In the genomic region with DNA sequence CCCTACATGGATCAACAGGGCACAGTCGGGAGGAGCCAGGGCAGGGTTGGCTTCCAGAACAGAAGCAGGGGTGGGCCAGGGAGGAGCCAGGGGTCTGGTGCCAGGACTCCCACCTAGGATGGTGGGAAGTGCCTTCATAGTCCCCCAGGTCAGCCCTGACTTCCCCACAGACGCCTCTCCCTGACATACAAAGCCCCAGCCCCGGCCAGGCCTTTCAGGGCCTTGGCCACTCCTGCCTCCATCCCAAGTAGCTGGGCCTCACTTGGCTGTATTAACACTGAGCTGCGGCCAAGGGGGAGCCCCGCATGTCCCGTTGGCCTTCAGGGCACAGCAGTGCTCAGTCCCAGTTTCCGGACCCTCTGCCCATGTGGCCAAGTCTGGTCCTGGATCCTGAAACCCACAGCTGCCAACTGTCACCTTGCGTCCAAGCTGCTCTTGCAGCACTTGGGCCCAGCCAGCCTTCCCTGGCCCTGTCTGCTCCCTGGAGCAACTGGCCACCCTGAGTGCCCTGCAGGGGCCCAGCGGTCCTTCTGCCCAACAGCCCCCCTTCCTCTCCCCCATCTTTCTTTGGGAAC, we compare ENCODE assay signal across 40 cellular contexts.
"Had no signal": no experiment of that assay in that cellular context is flagged by ENCODE, and none has a peak within 500 bp of the region (broad histone marks: within the 10 kb centered on the region; RNA-seq: fewer than 3 reads in every experiment).

No MANE protein-coding gene starts in this region.

- FAIRE-seq: astrocyte had no signal

- H3K27ac ChIP-seq: adrenal gland, ascending aorta, body of pancreas, brain microvascular endothelial cell, breast epithelium, cardiac muscle cell had no signal

- H3K4me1 ChIP-seq: adrenal gland, ascending aorta, body of pancreas, breast epithelium had no signal

- H3K4me3 ChIP-seq: adrenal gland, ascending aorta, body of pancreas, breast epithelium, cardiac muscle cell had no signal

- H3K27ac Mint-ChIP-seq: activated naive CD4-positive, alpha-beta T cell treated with anti-CD3 and anti-CD28 coated beads for 36 hours; activated naive CD4-positive, alpha-beta T cell treated with anti-CD3 and anti-CD28 coated beads, Interleukin-2, amount 10 ng/mL, durations not matched to agents 7 days and 5 days; activated naive CD4-positive, alpha-beta T cell treated with anti-CD3 and anti-CD28 coated beads, Interleukin-2, amount 50 U/mL, for 24 hours; activated naive CD4-positive, alpha-beta T cell treated with anti-CD3 and anti-CD28 coated beads, Interleukin-2, amount 50 U/mL, for 72 hours; activated naive CD8-positive, alpha-beta T cell; activated naive CD8-positive, alpha-beta T cell treated with anti-CD3 and anti-CD28 coated beads for 36 hours; activated naive CD8-positive, alpha-beta T cell treated with anti-CD3 and anti-CD28 coated beads, Interleukin-2, amount 10 ng/mL, durations not matched to agents 7 days and 5 days; activated naive CD8-positive, alpha-beta T cell treated with anti-CD3 and anti-CD28 coated beads, Interleukin-2, amount 50 U/mL, for 24 hours; activated T-cell treated with anti-CD3 and anti-CD28 coated beads, Interleukin-2, amount 50 U/mL, for 24 hours; activated T-cell treated with anti-CD3 and anti-CD28 coated beads, Interleukin-2, amount 50 U/mL, for 72 hours; activated T-helper 1 cell treated with anti-CD3 and anti-CD28 coated beads, Interleukin-12 subunit alpha, Interleukin-12 subunit beta, Interleukin-2, Interleukin-4 antibody, amounts not matched to agents 30 ng/mL and 10 ng/mL and 1 ng/mL, durations not matched to agents 14 hours and 24 hours and 36 hours; activated T-helper 17 cell treated with anti-CD3 and anti-CD28 coated beads, Interleukin-2, amount 50 U/mL, for 72 hours; activated T-helper 2 cell treated with anti-CD3 and anti-CD28 coated beads, Interferon-gamma antibody, Interleukin-2, Interleukin-4, amounts not matched to agents 10 μg/mL and 5 μg/mL and 100 μg/mL, durations not matched to agents 14 hours and 24 hours and 36 hours; brain had no signal

- H3K27me3 ChIP-seq: ascending aorta, body of pancreas, brain microvascular endothelial cell, cardiac muscle cell had no signal

- H3K4me1 Mint-ChIP-seq: activated naive CD4-positive, alpha-beta T cell treated with anti-CD3 and anti-CD28 coated beads, Interleukin-2, amount 10 ng/mL, durations not matched to agents 7 days and 5 days; activated naive CD4-positive, alpha-beta T cell treated with anti-CD3 and anti-CD28 coated beads, Interleukin-2, amount 50 U/mL, for 24 hours; activated naive CD8-positive, alpha-beta T cell treated with anti-CD3 and anti-CD28 coated beads for 36 hours; activated naive CD8-positive, alpha-beta T cell treated with anti-CD3 and anti-CD28 coated beads, Interleukin-2, amount 10 ng/mL, durations not matched to agents 7 days and 5 days; activated naive CD8-positive, alpha-beta T cell treated with anti-CD3 and anti-CD28 coated beads, Interleukin-2, amount 50 U/mL, for 24 hours; activated T-helper 17 cell treated with anti-CD3 and anti-CD28 coated beads, Interleukin-2, amount 50 U/mL, for 72 hours; brain; central memory CD8-positive, alpha-beta T cell had no signal

- H3K4me3 Mint-ChIP-seq: activated naive CD4-positive, alpha-beta T cell treated with anti-CD3 and anti-CD28 coated beads for 36 hours; activated naive CD4-positive, alpha-beta T cell treated with anti-CD3 and anti-CD28 coated beads, Interleukin-2, amount 10 ng/mL, durations not matched to agents 7 days and 5 days; activated naive CD4-positive, alpha-beta T cell treated with anti-CD3 and anti-CD28 coated beads, Interleukin-2, amount 50 U/mL, for 24 hours; activated naive CD8-positive, alpha-beta T cell; activated naive CD8-positive, alpha-beta T cell treated with anti-CD3 and anti-CD28 coated beads for 36 hours; activated naive CD8-positive, alpha-beta T cell treated with anti-CD3 and anti-CD28 coated beads, Interleukin-2, amount 10 ng/mL, durations not matched to agents 7 days and 5 days; activated naive CD8-positive, alpha-beta T cell treated with anti-CD3 and anti-CD28 coated beads, Interleukin-2, amount 50 U/mL, for 24 hours; activated T-cell treated with anti-CD3 and anti-CD28 coated beads, Interleukin-2, amount 50 U/mL, for 24 hours; activated T-cell treated with anti-CD3 and anti-CD28 coated beads, Interleukin-2, amount 50 U/mL, for 4 hours; activated T-cell treated with anti-CD3 and anti-CD28 coated beads, Interleukin-2, amount 50 U/mL, for 72 hours; activated T-helper 1 cell treated with anti-CD3 and anti-CD28 coated beads, Interleukin-12 subunit alpha, Interleukin-12 subunit beta, Interleukin-2, Interleukin-4 antibody, amounts not matched to agents 30 ng/mL and 10 ng/mL and 1 ng/mL, durations not matched to agents 14 hours and 24 hours and 36 hours; activated T-helper 17 cell treated with anti-CD3 and anti-CD28 coated beads, Interleukin-2, amount 50 U/mL, for 72 hours; brain; central memory CD8-positive, alpha-beta T cell had no signal

- H3K27me3 Mint-ChIP-seq: activated naive CD4-positive, alpha-beta T cell treated with anti-CD3 and anti-CD28 coated beads, Interleukin-2, amount 10 ng/mL, durations not matched to agents 7 days and 5 days; activated naive CD8-positive, alpha-beta T cell treated with anti-CD3 and anti-CD28 coated beads for 36 hours; activated naive CD8-positive, alpha-beta T cell treated with anti-CD3 and anti-CD28 coated beads, Interleukin-2, amount 10 ng/mL, durations not matched to agents 7 days and 5 days; activated naive CD8-positive, alpha-beta T cell treated with anti-CD3 and anti-CD28 coated beads, Interleukin-2, amount 50 U/mL, for 24 hours; activated T-helper 17 cell treated with anti-CD3 and anti-CD28 coated beads, Interleukin-2, amount 50 U/mL, for 72 hours had no signal

- H3K36me3 Mint-ChIP-seq: activated naive CD4-positive, alpha-beta T cell treated with anti-CD3 and anti-CD28 coated beads, Interleukin-2, amount 10 ng/mL, durations not matched to agents 7 days and 5 days; activated naive CD8-positive, alpha-beta T cell; activated naive CD8-positive, alpha-beta T cell treated with anti-CD3 and anti-CD28 coated beads for 36 hours; activated naive CD8-positive, alpha-beta T cell treated with anti-CD3 and anti-CD28 coated beads, Interleukin-2, amount 10 ng/mL, durations not matched to agents 7 days and 5 days; brain had no signal

- H3K36me3 ChIP-seq: adrenal gland, ascending aorta, brain microvascular endothelial cell, breast epithelium, cardiac muscle cell had no signal

- DNase-seq: activated effector memory CD4-positive, alpha-beta T cell treated with anti-CD3 and anti-CD28 coated beads, Interleukin-2, amount 50 U/mL, for 16 hours; activated effector memory CD4-positive, alpha-beta T cell treated with Interleukin-2 at 50 U/mL for 16 hours; activated gamma-delta T cell; activated gamma-delta T cell treated with Interleukin-2 at 50 U/mL for 16 hours; activated naive CD4-positive, alpha-beta T cell; activated naive CD4-positive, alpha-beta T cell treated with anti-CD3 and anti-CD28 coated beads for 36 hours; activated naive CD4-positive, alpha-beta T cell treated with anti-CD3 and anti-CD28 coated beads, Interleukin-2, amount 10 ng/mL, durations not matched to agents 7 days and 5 days; activated naive CD4-positive, alpha-beta T cell treated with anti-CD3 and anti-CD28 coated beads, Interleukin-2, amount 50 U/mL, for 16 hours; activated naive CD4-positive, alpha-beta T cell treated with Interleukin-2 at 50 U/mL for 16 hours; activated naive CD8-positive, alpha-beta T cell treated with anti-CD3 and anti-CD28 coated beads for 36 hours; activated naive CD8-positive, alpha-beta T cell treated with anti-CD3 and anti-CD28 coated beads, Interleukin-2, amount 10 ng/mL, durations not matched to agents 7 days and 5 days; activated naive CD8-positive, alpha-beta T cell treated with anti-CD3 and anti-CD28 coated beads, Interleukin-2, amount 50 U/mL, for 24 hours; activated T-cell treated with anti-CD3 and anti-CD28 coated beads for 4 hours; activated T-cell treated with anti-CD3 and anti-CD28 coated beads, Interleukin-2, amount 50 U/mL, for 1 hour; activated T-cell treated with anti-CD3 and anti-CD28 coated beads, Interleukin-2, amount 50 U/mL, for 24 hours; activated T-cell treated with anti-CD3 and anti-CD28 coated beads, Interleukin-2, amount 50 U/mL, for 4 hours; activated T-cell treated with anti-CD3 and anti-CD28 coated beads, Interleukin-2, amount 50 U/mL, for 48 hours; activated T-cell treated with anti-CD3 and anti-CD28 coated beads, Interleukin-2, amount 50 U/mL, for 72 hours; adrenal gland; amniotic stem cell; amygdala; anterior cingulate cortex; aorta; body of pancreas; brain microvascular endothelial cell; caudate nucleus; central memory CD4-positive, alpha-beta T cell; cerebellar nuclear complex had no signal
